ENCODE assay signal across 7 cellular contexts in the genomic region with DNA sequence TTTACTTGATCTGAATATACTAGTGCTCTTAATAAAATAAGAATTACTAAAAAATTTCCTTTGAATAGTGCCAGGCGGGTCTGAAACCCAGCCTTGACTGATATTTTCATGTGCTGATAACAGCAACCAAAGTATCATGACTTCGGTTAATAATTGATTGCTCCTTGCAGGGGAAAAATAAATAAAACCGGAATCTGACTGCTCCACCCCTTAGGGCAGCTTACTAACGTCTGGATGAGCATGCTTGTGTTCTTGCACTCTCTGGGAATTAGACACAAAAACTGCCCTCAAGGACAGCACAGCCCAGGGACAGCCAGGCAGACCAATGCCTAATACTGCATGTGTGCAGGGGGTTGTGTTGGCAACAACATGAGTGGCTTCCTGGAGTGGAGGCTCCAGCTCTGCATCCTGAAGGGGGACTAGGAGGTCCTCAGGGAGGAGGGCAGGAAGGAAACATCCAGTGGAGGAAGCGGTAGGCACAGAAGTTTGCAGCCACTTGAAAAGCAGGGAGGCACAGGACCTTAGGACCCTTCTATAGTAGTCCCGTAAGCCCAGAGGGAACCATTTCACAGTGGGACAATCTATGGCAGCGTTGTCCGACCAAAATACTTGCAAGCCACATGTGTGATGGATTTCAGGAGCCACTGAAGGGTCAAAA.
A peak's percentile ranks its signal among the peaks of the same experiment; 100 is the strongest.
DNase-seq lines count a peak whose midpoint lies in the region; ATAC-seq, FAIRE-seq and TF ChIP-seq lines count a peak whose summit lies in the region.
"Not testable (repeated sequence)": the region's sequence is repeated elsewhere in the genome, so short reads cannot be mapped to it uniquely, and the experiment has no call there.

No MANE protein-coding gene starts in this region.

- not testable (repeated sequence) for TF ChIP-seq CTCF in Calu3 (IDR thresholded peaks at IDR 0.05; ENCODE audit: unreplicated experiment); kidney (IDR thresholded peaks at IDR 0.05; ENCODE audit: borderline replicate concordance, extremely low read depth, insufficient read depth); right lobe of liver (IDR thresholded peaks at IDR 0.05); progenitor cell of endocrine pancreas (IDR thresholded peaks at IDR 0.05; ENCODE audit: unreplicated experiment); stomach (IDR thresholded peaks at IDR 0.05)

- ATAC-seq in right lobe of liver = peak; percentile 42 to 71 (median 61)

- TF ChIP-seq POLR2A in right lobe of liver (IDR thresholded peaks at IDR 0.05) = peak; percentile 29
- not testable (repeated sequence) for TF ChIP-seq POLR2A in stomach (IDR thresholded peaks at IDR 0.05)

- intact Hi-C loops in Calu3 (cut with micrococcal nuclease; ENCODE audit: unreplicated experiment) = loop anchor here (5.0 kb wide), 1 partner anchor 203 kb away; the partner anchor contains the start of gene IRF2BP2
- intact Hi-C loops in kidney (cut with DNase I); right lobe of liver (cut with DNase I); stomach (cut with DNase I; ENCODE audit: low total_unique reads): not testable (repeated sequence)

- DNase-seq in Calu3; kidney; right lobe of liver; progenitor cell of endocrine pancreas (ENCODE audit: low spot score, unreplicated experiment); stomach: not testable (repeated sequence)
- DNase-seq in UCSD-AML1 (lab: John Stamatoyannopoulos, UW; ENCODE audit: unreplicated experiment) = peak; percentile 36

- H3K36me3 Mint-ChIP-seq in Calu3 (ENCODE audit: insufficient read depth, unreplicated experiment) = peaks cover 12% of the 10 kb centered on the region
- not testable (repeated sequence) for H3K36me3 Mint-ChIP-seq in progenitor cell of endocrine pancreas (ENCODE audit: insufficient read depth)

- not testable (repeated sequence) for H3K4me1 ChIP-seq in duodenal mucosa (ENCODE audit: control insufficient read depth in 1 of 2, insufficient read depth in 2 of 2, low read length in 2 of 2); kidney (ENCODE audit: control insufficient read depth in 1 of 2, insufficient read depth in 1 of 2, low read depth in 1 of 2, low read length in 2 of 2)
- H3K4me1 ChIP-seq in right lobe of liver = peaks cover 0 to 10% (median 4%) of the 10 kb centered on the region in 4 donors
- H3K4me1 ChIP-seq in stomach = peaks cover 0 to 23% (median 7%) of the 10 kb centered on the region in 4 donors

- peak overlapping the region; percentile 27 for H3K27ac Mint-ChIP-seq in Calu3 (ENCODE audit: unreplicated experiment)
- peak overlapping the region; percentile 90 for H3K27ac Mint-ChIP-seq in progenitor cell of endocrine pancreas

- H3K27me3 ChIP-seq in duodenal mucosa (ENCODE audit: control insufficient read depth in 1 of 2, insufficient read depth in 2 of 2, low read length in 2 of 2); right lobe of liver; stomach: not testable (repeated sequence)

- not testable (repeated sequence) for H3K4me3 Mint-ChIP-seq in Calu3 (ENCODE audit: low read depth, unreplicated experiment); progenitor cell of endocrine pancreas (ENCODE audit: low read depth)

- not testable (repeated sequence) for H3K9ac ChIP-seq in duodenal mucosa (ENCODE audit: low read depth in 1 of 2, low read length in 2 of 2); kidney (ENCODE audit: low read length in 2 of 2)

- TF ChIP-seq EP300 in stomach (IDR thresholded peaks at IDR 0.05) = not testable (repeated sequence)

- not testable (repeated sequence) for H3K36me3 ChIP-seq in duodenal mucosa (ENCODE audit: control insufficient read depth in 1 of 2, insufficient read depth in 2 of 2, low read length in 2 of 2); kidney (ENCODE audit: control insufficient read depth in 1 of 2, insufficient read depth in 2 of 2, low read length in 2 of 2); right lobe of liver; stomach

- not testable (repeated sequence) for FAIRE-seq in kidney (lab: Jason Lieb, UNC)

- H3K4me3 ChIP-seq in duodenal mucosa (ENCODE audit: low read depth in 1 of 2, low read length in 2 of 2); kidney (ENCODE audit: low read length in 2 of 2); right lobe of liver; stomach: not testable (repeated sequence)

- H3K27ac ChIP-seq in duodenal mucosa (ENCODE audit: low read depth, low read length) = peak overlapping the region; percentile 17
- H3K27ac ChIP-seq in kidney (ENCODE audit: low read depth in 2 of 2, low read length in 2 of 2) = peak overlapping the region; percentile 67 to 80
- peak overlapping the region; percentile 57 to 97 (median 90) for H3K27ac ChIP-seq in right lobe of liver
- peak overlapping the region; percentile 81 to 90 (median 87) for H3K27ac ChIP-seq in stomach

- not testable (repeated sequence) for H3K9me3 Mint-ChIP-seq in Calu3 (ENCODE audit: low read depth, unreplicated experiment); progenitor cell of endocrine pancreas (ENCODE audit: low read depth)

- H3K9me3 ChIP-seq in duodenal mucosa (ENCODE audit: control insufficient read depth in 1 of 2, low read length in 2 of 2); kidney (ENCODE audit: control insufficient read depth in 1 of 2, low read length in 2 of 2); right lobe of liver; stomach: not testable (repeated sequence)

- CTCF ChIA-PET in Calu3 (lab: Charles Lee) = not testable (repeated sequence)

- not testable (repeated sequence) for H3K27me3 Mint-ChIP-seq in Calu3 (ENCODE audit: unreplicated experiment); progenitor cell of endocrine pancreas

- 14% methylated on average over 4 of the region's 8 CpGs for WGBS in right lobe of liver (ENCODE audit: insufficient coverage, low coverage, low lambda C conversion rate, missing lambda C conversion rate)
- WGBS in stomach, 5 donors = 20 to 40% (median 30%) methylated on average over 5 to 7 of the region's 8 CpGs

- H3K4me1 Mint-ChIP-seq in Calu3 (ENCODE audit: low read depth, unreplicated experiment) = peaks cover 31% of the 10 kb centered on the region
- H3K4me1 Mint-ChIP-seq in progenitor cell of endocrine pancreas (ENCODE audit: low read depth) = peaks cover 19% of the 10 kb centered on the region

- not testable (repeated sequence) for BruUV-seq in Calu3 (replicated peaks; lab: Mats Ljungman, UMichigan)

Comparison
In these comparisons a context has a peak if more than half of its experiments do, and no peak if none do; other contexts are left out.
1. H3K27ac ChIP-seq: peak in every context shown above with its lines; median percentile 90 in right lobe of liver; 87 in stomach; 74 in kidney; 17 in duodenal mucosa.